Comparison of ENCODE assay signal across 20 cellular contexts in the genomic region with DNA sequence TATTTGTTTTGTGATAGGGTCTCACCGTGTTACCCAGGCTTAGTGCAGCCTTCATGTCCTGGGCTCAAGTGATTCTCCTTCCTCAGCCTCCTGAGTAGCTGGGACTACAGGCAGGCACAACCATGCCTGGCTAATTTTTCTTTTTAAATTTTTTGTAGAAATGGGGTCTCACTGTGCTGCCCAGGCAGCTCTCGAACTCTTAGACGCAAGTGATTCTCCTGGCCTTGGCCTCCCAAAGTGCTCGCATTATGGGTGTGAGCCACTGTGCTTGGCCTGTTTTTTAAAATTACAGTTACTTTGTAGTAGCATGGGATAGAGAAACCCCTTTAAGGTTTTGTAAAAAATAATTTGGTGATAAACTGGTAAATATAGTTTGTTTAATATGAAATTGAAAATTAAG.
DNase-seq lines count a peak whose midpoint lies in the region; ATAC-seq and TF ChIP-seq lines count a peak whose summit lies in the region.
"Had no signal": no experiment of that assay in that cellular context is flagged by ENCODE, and none has a peak within 500 bp of the region (broad histone marks: within the 10 kb centered on the region; RNA-seq: fewer than 3 reads in every experiment).

No MANE protein-coding gene starts in this region.

- DNase-seq in HFFc6 (no peak), WTC11 (ENCODE audit: low spot score) (no peak), osteoblast (ENCODE audit: insufficient read length, low spot score, missing footprints) (no peak), iPS-NIHi11 (ENCODE audit: low spot score) (no peak), cerebellar cortex (ENCODE audit: low spot score) (no peak), SKM-1 (lab: John Stamatoyannopoulos, UW; ENCODE audit: unreplicated experiment) (no peak), GF-D8 (lab: John Stamatoyannopoulos, UW) (no peak)
- DNase-seq: ACHN; BE2C; C1 segment of cervical spinal cord; CD4-positive, CD25-positive, alpha-beta regulatory T cell; CD8-positive, alpha-beta memory T cell; COR-L47; DMS 273 treated with DMSO at 0.1 percent for 48 hours; DMS53; DND-41; EL had no signal

- CTCF ChIA-PET in WTC11 (lab: Charles Lee): no interaction called here

- H3K27ac Mint-ChIP-seq in HFFc6 (peak overlapping the region; percentile 59), WTC11 (no peak overlapping the region)

- H3K79me2 ChIP-seq in osteoblast (ENCODE audit: insufficient read depth, low read length): peaks cover 17% of the 10 kb centered on the region

- no peaks in the 10 kb centered on the region for H3K36me3 Mint-ChIP-seq in HFFc6 (ENCODE audit: low read depth)
- H3K36me3 Mint-ChIP-seq in WTC11: no peaks in the 10 kb centered on the region

- H3K27me3 Mint-ChIP-seq in HFFc6 (ENCODE audit: insufficient read depth) (no peaks in the 10 kb centered on the region), WTC11 (ENCODE audit: low read depth) (no peaks in the 10 kb centered on the region)
- H3K27me3 Mint-ChIP-seq: CD4-positive, CD25-positive, alpha-beta regulatory T cell; CD8-positive, alpha-beta memory T cell had no signal

- no peak for ATAC-seq in WTC11

- POLR2A ChIA-PET in WTC11 (lab: Charles Lee): no interaction called here

- H3K9me3 ChIP-seq in osteoblast (ENCODE audit: low read depth, low read length): no peaks in the 10 kb centered on the region
- H3K9me3 ChIP-seq: BE2C, HAP-1 had no signal

- no peaks in the 10 kb centered on the region for H3K27me3 ChIP-seq in osteoblast (ENCODE audit: insufficient read depth, low read length)
- H3K27me3 ChIP-seq: BE2C had no signal

- H3K36me3 ChIP-seq in osteoblast (ENCODE audit: insufficient read depth, low read length): no peaks in the 10 kb centered on the region
- H3K36me3 ChIP-seq: BE2C, HAP-1 had no signal

- no peak overlapping the region for H3K4me2 ChIP-seq in osteoblast (ENCODE audit: insufficient read depth, low read length)

- H2AFZ ChIP-seq in osteoblast (ENCODE audit: low read length): no peak overlapping the region
- H2AFZ ChIP-seq: GM23248 had no signal

- peaks cover 77% of the 10 kb centered on the region for H3K4me1 Mint-ChIP-seq in HFFc6 (ENCODE audit: low read depth)
- no peaks in the 10 kb centered on the region for H3K4me1 Mint-ChIP-seq in WTC11

- TF ChIP-seq CTCF in HFFc6 (IDR thresholded peaks at IDR 0.05): no peak
- no peak for TF ChIP-seq CTCF in WTC11 (IDR thresholded peaks at IDR 0.05)
- TF ChIP-seq CTCF in osteoblast (IDR thresholded peaks at IDR 0.05; ENCODE audit: extremely low read depth, low read depth, low read length): no peak

- H3K4me3 Mint-ChIP-seq in HFFc6 (no peak overlapping the region; the same call in 1 of the 2 replicates), WTC11 (no peak overlapping the region)
- H3K4me3 Mint-ChIP-seq: CD4-positive, CD25-positive, alpha-beta regulatory T cell; CD8-positive, alpha-beta memory T cell had no signal

- H3K9me3 Mint-ChIP-seq in HFFc6: no peaks in the 10 kb centered on the region
- no peaks in the 10 kb centered on the region for H3K9me3 Mint-ChIP-seq in WTC11
- H3K9me3 Mint-ChIP-seq: CD4-positive, CD25-positive, alpha-beta regulatory T cell; CD8-positive, alpha-beta memory T cell had no signal

- peaks cover 31% of the 10 kb centered on the region for H3K4me1 ChIP-seq in osteoblast (ENCODE audit: insufficient read depth, low read length)
- H3K4me1 ChIP-seq: HAP-1 had no signal

- H3K27ac ChIP-seq in osteoblast (ENCODE audit: low read depth, low read length): peak overlapping the region; percentile 2
- H3K27ac ChIP-seq: GM23248, HL-60 had no signal

- peaks cover 6% of the 10 kb centered on the region for H4K20me1 ChIP-seq in osteoblast (ENCODE audit: insufficient read depth, low read length)

- H3K4me3 ChIP-seq in osteoblast (ENCODE audit: insufficient read depth, low read length): no peak overlapping the region
- H3K4me3 ChIP-seq: GM23248, HAP-1 had no signal

TF ChIP-seq in WTC11, 78 proteins besides CTCF, POLR2A, EP300 and RAD21:
- TF ChIP-seq ZNF232 (CRISPR knock-in tag; IDR thresholded peaks at IDR 0.05) (no peak), ATF1 (CRISPR knock-in tag; IDR thresholded peaks at IDR 0.05) (no peak), ZNF263 (CRISPR knock-in tag; IDR thresholded peaks at IDR 0.05; ENCODE audit: low read depth) (no peak), EMX1 (CRISPR knock-in tag; IDR thresholded peaks at IDR 0.05) (no peak), FOXK1 (CRISPR knock-in tag; IDR thresholded peaks at IDR 0.05) (no peak), TEAD1 (CRISPR knock-in tag; IDR thresholded peaks at IDR 0.05) (no peak), ZNF121 (CRISPR knock-in tag; IDR thresholded peaks at IDR 0.05) (peak; percentile 66; the same call in 1 of the 2 replicates)
